ENCODE assay signal across 27 cellular contexts in genomic region chr19:3119071-3119781, GRCh38. TPM values are rescaled to one million over a fixed set of nuclear protein-coding genes. Genes with fewer than 3 reads are reported as not detected.
"Had no signal": no experiment of that assay in that cellular context is flagged by ENCODE, and none has a peak within 500 bp of the region (broad histone marks: within the 10 kb centered on the region; RNA-seq: fewer than 3 reads in every experiment).

No MANE protein-coding gene starts in this region.

- ATAC-seq: activated CD4-positive, CD25-positive, alpha-beta regulatory T cell treated with anti-CD3 and anti-CD28 coated beads, Interleukin-2, amount 50 U/mL, for 24 hours; activated CD8-positive, alpha-beta T cell treated with anti-CD3 and anti-CD28 coated beads, Interleukin-2, amount 10 ng/mL, durations not matched to agents 7 days and 5 days; SK-N-SH treated with all-trans-retinoic acid at 6 μM for 48 hours had no signal

- H3K4me2 ChIP-seq: KMS-11 had no signal

- H3K9me3 ChIP-seq: adrenal gland, breast epithelium, SJSA1 had no signal

- H3K27ac Mint-ChIP-seq: activated CD8-positive, alpha-beta T cell treated with anti-CD3 and anti-CD28 coated beads, Interleukin-2, amount 10 ng/mL, durations not matched to agents 7 days and 5 days; activated naive CD8-positive, alpha-beta T cell treated with anti-CD3 and anti-CD28 coated beads, Interleukin-2, amount 10 ng/mL, durations not matched to agents 7 days and 5 days; T-helper 1 cell treated with Interleukin-12 subunit alpha and Interleukin-12 subunit beta and Interleukin-4 antibody, amounts not matched to agents 30 μg/mL and 1 μg/mL, for 36 hours had no signal

- H3K36me3 Mint-ChIP-seq: activated naive CD8-positive, alpha-beta T cell treated with anti-CD3 and anti-CD28 coated beads, Interleukin-2, amount 10 ng/mL, durations not matched to agents 7 days and 5 days had no signal

- H3K4me1 ChIP-seq: breast epithelium had no signal

- DNase-seq: activated CD4-positive, alpha-beta T cell treated with anti-CD3 and anti-CD28 coated beads for 4 hours; activated CD4-positive, alpha-beta T cell treated with anti-CD3 and anti-CD28 coated beads, Interleukin-2, amount 50 U/mL, for 4 hours; activated CD8-positive, alpha-beta memory T cell treated with anti-CD3 and anti-CD28 coated beads, Interleukin-2, amount 50 U/mL, for 48 hours; activated CD8-positive, alpha-beta T cell treated with anti-CD3 and anti-CD28 coated beads, Interleukin-2, amount 10 ng/mL, durations not matched to agents 7 days and 5 days; activated naive CD4-positive, alpha-beta T cell treated with anti-CD3 and anti-CD28 coated beads, Interleukin-2, amount 50 U/mL, for 16 hours; activated naive CD8-positive, alpha-beta T cell treated with anti-CD3 and anti-CD28 coated beads, Interleukin-2, amount 10 ng/mL, durations not matched to agents 7 days and 5 days; activated T-cell treated with anti-CD3 and anti-CD28 coated beads, Interleukin-2, amount 50 U/mL, for 1 hour; adrenal gland; aorta; IMR-90; NCI-H1092; NCI-H1417 treated with DMSO at 0.1 percent for 48 hours; NCI-H1694; NCI-H2029 treated with DMSO at 0.1 percent for 48 hours; NCI-H345; NCI-H510A; NCI-H526 treated with DMSO at 0.1 percent for 48 hours; NCI-H82; RPMI8226; SHP77 had no signal

- H3K4me1 Mint-ChIP-seq: activated naive CD8-positive, alpha-beta T cell treated with anti-CD3 and anti-CD28 coated beads, Interleukin-2, amount 10 ng/mL, durations not matched to agents 7 days and 5 days had no signal

- H3K27ac ChIP-seq: adrenal gland, breast epithelium, KMS-11, SJSA1 had no signal

- H3K9me3 Mint-ChIP-seq: activated naive CD8-positive, alpha-beta T cell treated with anti-CD3 and anti-CD28 coated beads, Interleukin-2, amount 10 ng/mL, durations not matched to agents 7 days and 5 days; T-helper 1 cell treated with Interleukin-12 subunit alpha and Interleukin-12 subunit beta and Interleukin-4 antibody, amounts not matched to agents 30 μg/mL and 1 μg/mL, for 36 hours had no signal

- H3K36me3 ChIP-seq: breast epithelium had no signal

- H3K27me3 Mint-ChIP-seq: activated naive CD8-positive, alpha-beta T cell treated with anti-CD3 and anti-CD28 coated beads, Interleukin-2, amount 10 ng/mL, durations not matched to agents 7 days and 5 days had no signal

- H3K4me3 ChIP-seq: adrenal gland, breast epithelium, SJSA1 had no signal

- H3K27me3 ChIP-seq: adrenal gland, breast epithelium, SJSA1 had no signal

- H3K9ac ChIP-seq: KMS-11 had no signal

- H3K4me3 Mint-ChIP-seq: activated CD8-positive, alpha-beta T cell treated with anti-CD3 and anti-CD28 coated beads, Interleukin-2, amount 10 ng/mL, durations not matched to agents 7 days and 5 days; activated naive CD8-positive, alpha-beta T cell treated with anti-CD3 and anti-CD28 coated beads, Interleukin-2, amount 10 ng/mL, durations not matched to agents 7 days and 5 days; T-helper 1 cell treated with Interleukin-12 subunit alpha and Interleukin-12 subunit beta and Interleukin-4 antibody, amounts not matched to agents 30 μg/mL and 1 μg/mL, for 36 hours had no signal

RNA-seq across cellular contexts. Expression of gene GNA15, which starts 16.6 kb away (rescaled TPM):
- total RNA-seq: OCI-LY7 had no signal

RNA-seq across cellular contexts. Expression of gene S1PR4, which starts 59.3 kb away (rescaled TPM):
- total RNA-seq: IMR-90, SJSA1 had no signal
